In genomic region chr20:17558154-17558940, GRCh38 we compare ENCODE assay signal across 8 cellular contexts. TPM values are rescaled to one million over a fixed set of nuclear protein-coding genes. Genes with fewer than 3 reads are reported as not detected.
A peak's percentile ranks its signal among the peaks of the same experiment; 100 is the strongest.
DNase-seq lines count a peak whose midpoint lies in the region; ATAC-seq and FAIRE-seq lines count a peak whose summit lies in the region.

No MANE protein-coding gene starts in this region.

- peak overlapping the region; percentile 12 for H3K9ac ChIP-seq in ES-I3 (ENCODE audit: low read depth, low read length)

- FAIRE-seq in frontal cortex (lab: Jason Lieb, UNC): no peak

- peak; percentile 54 for DNase-seq in NCI-H2196 (lab: John Stamatoyannopoulos, UW; ENCODE audit: unreplicated experiment)
- peak; percentile 64 for DNase-seq in iPS DF 19.7 (ENCODE audit: low read depth, low spot score)
- DNase-seq in stimulated activated CD4-positive, alpha-beta T cell treated with anti-CD3 and anti-CD28 coated beads, Interleukin-4, amount 100 ng/mL, for 24 hours: peak; percentile 45
- no peak for DNase-seq in NCI-H1694 (lab: John Stamatoyannopoulos, UW)
- no peak for DNase-seq in frontal cortex (ENCODE audit: low spot score in 2 of 2)

- peaks cover 32% of the 10 kb centered on the region for H3K4me1 ChIP-seq in ES-I3 (ENCODE audit: insufficient read depth, low read length)

- WGBS in adipose tissue, 3 donors: 21 to 40% (median 36%) methylated on average over 7 of the region's 7 CpGs

- H3K36me3 ChIP-seq in ES-I3 (ENCODE audit: insufficient read depth, low read length): no peaks in the 10 kb centered on the region

- no peaks in the 10 kb centered on the region for H3K9me3 ChIP-seq in ES-I3 (ENCODE audit: control insufficient read depth, insufficient read depth, low read length)

- no peak for ATAC-seq in HG02763 (IDR thresholded peaks at IDR 0.05; ENCODE audit: unreplicated experiment)

- peak overlapping the region; percentile 65 for H3K27ac ChIP-seq in adipose tissue (ENCODE audit: low read depth, low read length)

RNA-seq across cellular contexts. Expression of gene DSTN, which starts 11.5 kb away (rescaled TPM):
- polyA plus RNA-seq in adipose tissue: 100 to 1,000 TPM; 200 to 487 (median 295) TPM
- 258 TPM for total RNA-seq in frontal cortex

RNA-seq across cellular contexts. Expression of gene BFSP1, which starts 27.2 kb away (rescaled TPM):
- 1 to 10 TPM in 2 of 3 donors, under 1 TPM in 1; 0.68 to 1.3 (median 1.0) TPM for polyA plus RNA-seq in adipose tissue
- total RNA-seq in frontal cortex: 0.41 TPM

Comparison
In these comparisons a context has a peak if more than half of its experiments do, and no peak if none do; other contexts are left out.
1. DNase-seq: peak in NCI-H2196 (single experiment), iPS DF 19.7 (single experiment) and stimulated activated CD4-positive, alpha-beta T cell treated with anti-CD3 and anti-CD28 coated beads, Interleukin-4, amount 100 ng/mL, for 24 hours (single experiment); none in NCI-H1694 (single experiment) and frontal cortex (0 of 2).